In genomic region chr2:160943429-160943828, GRCh38 we compare ENCODE assay signal across 8 cellular contexts.
"Had no signal": no experiment of that assay in that cellular context is flagged by ENCODE, and none has a peak within 500 bp of the region (broad histone marks: within the 10 kb centered on the region; RNA-seq: fewer than 3 reads in every experiment).

No MANE protein-coding gene starts in this region.

- H3K4me3 Mint-ChIP-seq: IgD-negative memory B cell had no signal

- H3K4me3 ChIP-seq: K562 had no signal

- H3K27ac ChIP-seq: HL-60 had no signal

- ATAC-seq: HepG2, K562 had no signal

- H3K27ac Mint-ChIP-seq: IgD-negative memory B cell had no signal

- FAIRE-seq: HepG2, HTR-8/SVneo, K562 had no signal

- DNase-seq: IMR-90, KBM-7, KG1 had no signal
